In genomic region chr1:84504580-84505021, GRCh38 we compare ENCODE assay signal across 9 cellular contexts. TPM values are rescaled to one million over a fixed set of nuclear protein-coding genes. Genes with fewer than 3 reads are reported as not detected.
A peak's percentile ranks its signal among the peaks of the same experiment; 100 is the strongest.
DNase-seq lines count a peak whose midpoint lies in the region; ATAC-seq lines count a peak whose summit lies in the region.
"Had no signal": no experiment of that assay in that cellular context is flagged by ENCODE, and none has a peak within 500 bp of the region (broad histone marks: within the 10 kb centered on the region; RNA-seq: fewer than 3 reads in every experiment).

No MANE protein-coding gene starts in this region.

- H3K9ac ChIP-seq in BLaER1 = peak overlapping the region; percentile 93

- peak overlapping the region; percentile 89 for H3K4me3 ChIP-seq in BLaER1

- peak overlapping the region; percentile 90; the same call in 1 of the 2 replicates for H3K27ac ChIP-seq in BLaER1

- peaks cover 32% of the 10 kb centered on the region for H3K36me3 ChIP-seq in BLaER1

- peaks cover 11% of the 10 kb centered on the region for H3K9me3 Mint-ChIP-seq in activated naive CD8-positive, alpha-beta T cell treated with anti-CD3 and anti-CD28 coated beads for 36 hours
- no peaks in the 10 kb centered on the region for H3K9me3 Mint-ChIP-seq in stimulated activated naive CD8-positive, alpha-beta T cell treated with anti-CD3 and anti-CD28 coated beads, Interleukin-15, amount 100 ng/mL, for 72 hours

- H3K36me3 Mint-ChIP-seq in activated naive CD8-positive, alpha-beta T cell treated with anti-CD3 and anti-CD28 coated beads for 36 hours = peaks cover 47% of the 10 kb centered on the region

- H3K4me1 ChIP-seq in BLaER1 = peaks cover 42% of the 10 kb centered on the region

- peak overlapping the region; percentile 99 for H3K27ac Mint-ChIP-seq in activated naive CD8-positive, alpha-beta T cell treated with anti-CD3 and anti-CD28 coated beads for 36 hours
- H3K27ac Mint-ChIP-seq in stimulated activated naive CD8-positive, alpha-beta T cell treated with anti-CD3 and anti-CD28 coated beads, Interleukin-15, amount 100 ng/mL, for 72 hours = peak overlapping the region; percentile 96

- peaks cover 40% of the 10 kb centered on the region for H3K4me1 Mint-ChIP-seq in activated naive CD8-positive, alpha-beta T cell treated with anti-CD3 and anti-CD28 coated beads for 36 hours
- H3K4me1 Mint-ChIP-seq in stimulated activated naive CD8-positive, alpha-beta T cell treated with anti-CD3 and anti-CD28 coated beads, Interleukin-15, amount 100 ng/mL, for 72 hours = peaks cover 30% of the 10 kb centered on the region

- ATAC-seq in HG02610 (IDR thresholded peaks at IDR 0.05; ENCODE audit: unreplicated experiment) (peak; percentile 28), HG03354 (IDR thresholded peaks at IDR 0.05; ENCODE audit: poor library complexity, severe bottlenecking, unreplicated experiment) (no peak), GM19328 (IDR thresholded peaks at IDR 0.05; ENCODE audit: unreplicated experiment) (no peak)
- peak; percentile 22 for ATAC-seq in stimulated activated naive CD8-positive, alpha-beta T cell treated with anti-CD3 and anti-CD28 coated beads, Interleukin-15, amount 100 ng/mL, for 72 hours

- peak overlapping the region; percentile 100 for H3K4me3 Mint-ChIP-seq in activated naive CD8-positive, alpha-beta T cell treated with anti-CD3 and anti-CD28 coated beads for 36 hours
- peak overlapping the region; percentile 91 to 95 for H3K4me3 Mint-ChIP-seq in stimulated activated naive CD8-positive, alpha-beta T cell treated with anti-CD3 and anti-CD28 coated beads, Interleukin-15, amount 100 ng/mL, for 72 hours

- H3K27me3 Mint-ChIP-seq in activated naive CD8-positive, alpha-beta T cell treated with anti-CD3 and anti-CD28 coated beads for 36 hours = peaks cover 4% of the 10 kb centered on the region
- H3K27me3 Mint-ChIP-seq in stimulated activated naive CD8-positive, alpha-beta T cell treated with anti-CD3 and anti-CD28 coated beads, Interleukin-15, amount 100 ng/mL, for 72 hours = no peaks in the 10 kb centered on the region

- peaks cover 7% of the 10 kb centered on the region; the same call in 1 of the 2 replicates for H3K9me3 ChIP-seq in BLaER1

- no peak for DNase-seq in activated naive CD8-positive, alpha-beta T cell treated with anti-CD3 and anti-CD28 coated beads for 36 hours
- DNase-seq in iris pigment epithelial cell (ENCODE audit: low read depth) = peak; percentile 86
- no peak for DNase-seq in stimulated activated naive CD8-positive, alpha-beta T cell treated with anti-CD3 and anti-CD28 coated beads, Interleukin-15, amount 100 ng/mL, for 72 hours
- DNase-seq in NCI-H748 (lab: John Stamatoyannopoulos, UW; ENCODE audit: unreplicated experiment) = no peak

- peaks cover 59% of the 10 kb centered on the region for H4K20me1 ChIP-seq in BLaER1

- no peaks in the 10 kb centered on the region for H3K27me3 ChIP-seq in BLaER1

- H3K4me2 ChIP-seq in BLaER1 = peak overlapping the region; percentile 89

RNA-seq across cellular contexts. Expression of gene SPATA1, which starts 1.6 kb away (rescaled TPM):
- total RNA-seq in activated naive CD8-positive, alpha-beta T cell treated with anti-CD3 and anti-CD28 coated beads for 36 hours = 1 to 10 TPM; 1.0 to 1.5 TPM
- total RNA-seq: SK-MEL-5 had no signal

RNA-seq across cellular contexts. Expression of gene GNG5, which starts 1.8 kb away (rescaled TPM):
- 100 to 1,000 TPM; 119 to 128 TPM for total RNA-seq in activated naive CD8-positive, alpha-beta T cell treated with anti-CD3 and anti-CD28 coated beads for 36 hours

RNA-seq across cellular contexts. Expression of gene RPF1, which starts 25.5 kb away (rescaled TPM):
- total RNA-seq in activated naive CD8-positive, alpha-beta T cell treated with anti-CD3 and anti-CD28 coated beads for 36 hours = 10 to 100 TPM; 65.2 to 68.3 TPM

Comparison
In these comparisons a context has a peak if more than half of its experiments do, and no peak if none do; other contexts are left out.
1. ATAC-seq: peak in HG02610 (single experiment) and stimulated activated naive CD8-positive, alpha-beta T cell treated with anti-CD3 and anti-CD28 coated beads, Interleukin-15, amount 100 ng/mL, for 72 hours (single experiment); none in HG03354 (single experiment) and GM19328 (single experiment).